Comparison of ENCODE assay signal across 1 cellular context in the genomic region with DNA sequence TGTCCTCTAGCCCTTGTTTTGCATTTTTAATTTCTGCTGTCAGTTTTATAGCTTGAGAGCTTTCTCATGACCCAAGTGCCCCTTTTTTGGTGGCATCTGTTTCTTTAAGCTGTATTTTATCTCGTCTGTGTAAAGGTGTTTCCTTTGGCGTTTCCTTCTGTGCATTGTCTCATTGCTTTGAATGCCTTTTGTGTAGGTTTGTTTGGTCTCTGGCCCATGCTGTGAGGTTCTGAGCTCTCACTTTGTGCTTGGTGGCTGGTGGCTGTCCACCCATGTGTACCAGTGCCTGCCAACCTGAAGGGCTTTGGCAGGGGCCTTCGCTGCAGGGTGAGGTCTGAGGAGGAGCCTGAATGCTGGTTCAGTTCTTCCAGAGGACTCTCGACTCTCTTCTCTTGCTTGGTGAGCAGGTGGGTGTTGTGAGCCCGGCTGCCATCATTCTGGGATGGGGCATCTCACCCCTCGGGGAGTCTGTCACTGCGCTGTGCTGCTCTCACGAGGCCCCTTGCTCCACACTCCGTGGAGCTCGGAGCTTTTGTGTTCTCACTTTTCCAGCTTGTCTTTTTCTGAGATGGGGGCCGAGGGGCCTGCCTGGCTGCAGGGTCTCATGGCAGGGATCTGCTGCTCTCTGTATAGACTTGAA.
TF ChIP-seq lines count a peak whose summit lies in the region.

No MANE protein-coding gene starts in this region.

TF ChIP-seq in H1, 55 proteins besides CTCF, POLR2A, EP300 and RAD21:
- TF ChIP-seq, protein P1, sequence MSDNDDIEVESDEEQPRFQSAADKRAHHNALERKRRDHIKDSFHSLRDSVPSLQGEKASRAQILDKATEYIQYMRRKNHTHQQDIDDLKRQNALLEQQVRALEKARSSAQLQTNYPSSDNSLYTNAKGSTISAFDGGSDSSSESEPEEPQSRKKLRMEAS (IDR thresholded peaks at IDR 0.05), result 0 out of 2 replicates have a peak, but pooled peaks have one; percentile 16
- TF ChIP-seq JUN (IDR thresholded peaks at IDR 0.05; ENCODE audit: low read depth, low read length), result no peak
TF ChIP-seq in H1: peak in this region for 1.
